In genomic region chr4:151830168-151830567, GRCh38 we compare ENCODE assay signal across 31 cellular contexts.
"Had no signal": no experiment of that assay in that cellular context is flagged by ENCODE, and none has a peak within 500 bp of the region (broad histone marks: within the 10 kb centered on the region; RNA-seq: fewer than 3 reads in every experiment).

No MANE protein-coding gene starts in this region.

- H3K4me3 ChIP-seq: adrenal gland, body of pancreas, cardiac muscle cell, colonic mucosa had no signal

- DNase-seq: activated CD4-positive, alpha-beta memory T cell treated with anti-CD3 and anti-CD28 coated beads for 36 hours; activated CD4-positive, alpha-beta T cell treated with anti-CD3 and anti-CD28 coated beads for 36 hours; activated CD4-positive, alpha-beta T cell treated with anti-CD3 and anti-CD28 coated beads, Interleukin-2, amount 10 ng/mL, durations not matched to agents 24 days and 14 days; activated CD4-positive, CD25-positive, alpha-beta regulatory T cell; activated CD4-positive, CD25-positive, alpha-beta regulatory T cell treated with anti-CD3 and anti-CD28 coated beads, Interleukin-2, amount 50 U/mL, for 72 hours; activated CD8-positive, alpha-beta memory T cell treated with anti-CD3 and anti-CD28 coated beads, Interleukin-2, amount 50 U/mL, for 48 hours; activated CD8-positive, alpha-beta T cell treated with anti-CD3 and anti-CD28 coated beads, Interleukin-2, amount 10 ng/mL, durations not matched to agents 7 days and 5 days; activated gamma-delta T cell; activated naive CD4-positive, alpha-beta T cell; activated naive CD4-positive, alpha-beta T cell treated with anti-CD3 and anti-CD28 coated beads, Interleukin-2, amount 10 ng/mL, durations not matched to agents 7 days and 5 days; activated naive CD8-positive, alpha-beta T cell treated with anti-CD3 and anti-CD28 coated beads for 36 hours; activated naive CD8-positive, alpha-beta T cell treated with anti-CD3 and anti-CD28 coated beads, Interleukin-2, amount 50 U/mL, for 24 hours; activated T-cell treated with anti-CD3 and anti-CD28 coated beads for 4 hours; activated T-cell treated with anti-CD3 and anti-CD28 coated beads, Interleukin-2, amount 50 U/mL, for 24 hours; activated T-cell treated with anti-CD3 and anti-CD28 coated beads, Interleukin-2, amount 50 U/mL, for 72 hours; adrenal gland; amygdala; aorta; body of pancreas; central memory CD4-positive, alpha-beta T cell; cerebellar nuclear complex; colonic mucosa; effector CD8-positive, alpha-beta T cell; endodermal cell; foreskin fibroblast; head of caudate nucleus; hippocampal formation; T-helper 2 cell had no signal

- FAIRE-seq: frontal cortex had no signal

- H3K27ac ChIP-seq: adrenal gland, body of pancreas, cardiac muscle cell, colonic mucosa had no signal

- H3K4me1 ChIP-seq: adrenal gland, body of pancreas, colonic mucosa had no signal

- H3K36me3 ChIP-seq: adrenal gland, cardiac muscle cell, colonic mucosa had no signal

- H3K27me3 ChIP-seq: adrenal gland, body of pancreas, cardiac muscle cell, colonic mucosa had no signal

- ATAC-seq: activated CD4-positive, alpha-beta T cell treated with anti-CD3 and anti-CD28 coated beads for 36 hours; activated CD8-positive, alpha-beta T cell treated with anti-CD3 and anti-CD28 coated beads, Interleukin-2, amount 10 ng/mL, durations not matched to agents 7 days and 5 days; activated naive CD8-positive, alpha-beta T cell treated with anti-CD3 and anti-CD28 coated beads, Interleukin-2, amount 50 U/mL, for 24 hours; activated T-cell treated with anti-CD3 and anti-CD28 coated beads, Interleukin-2, amount 50 U/mL, for 72 hours; body of pancreas; esophagus mucosa had no signal

- H3K9me3 ChIP-seq: adrenal gland, body of pancreas, colonic mucosa had no signal
